ENCODE assay signal across 30 cellular contexts in genomic region chr16:82055728-82056549, GRCh38. TPM values are rescaled to one million over a fixed set of nuclear protein-coding genes. Genes with fewer than 3 reads are reported as not detected.
A peak's percentile ranks its signal among the peaks of the same experiment; 100 is the strongest.
DNase-seq lines count a peak whose midpoint lies in the region; ATAC-seq and TF ChIP-seq lines count a peak whose summit lies in the region.
"Had no signal": no experiment of that assay in that cellular context is flagged by ENCODE, and none has a peak within 500 bp of the region (broad histone marks: within the 10 kb centered on the region; RNA-seq: fewer than 3 reads in every experiment).

No MANE protein-coding gene starts in this region.

- CTCF ChIA-PET in Calu3 (lab: Charles Lee): interaction anchor here (0.6 to 1.3 kb wide), 2 partner anchors 59 to 737 kb away, joined by 3 read pairs; no protein-coding TSS in a partner anchor

- TF ChIP-seq CTCF in Calu3 (IDR thresholded peaks at IDR 0.05; ENCODE audit: unreplicated experiment) (no peak), body of pancreas (IDR thresholded peaks at IDR 0.05) (no peak), nephron progenitor cell (IDR thresholded peaks at IDR 0.05) (no peak), WERI-Rb-1 (IDR thresholded peaks at IDR 0.05; ENCODE audit: low read depth, low read length) (no peak)

- intact Hi-C loops in Calu3 (cut with micrococcal nuclease; ENCODE audit: unreplicated experiment): loop anchor here (2.0 kb wide), 1 partner anchor 51 kb away; no protein-coding TSS in a partner anchor
- intact Hi-C loops in body of pancreas (cut with DNase I): no loop called here

- BruUV-seq in Calu3 (replicated peaks; lab: Mats Ljungman, UMichigan): no TSS peak

- H3K36me3 Mint-ChIP-seq in Calu3 (ENCODE audit: insufficient read depth, unreplicated experiment) (no peaks in the 10 kb centered on the region), nephron progenitor cell (ENCODE audit: low read depth) (no peaks in the 10 kb centered on the region)
- H3K36me3 Mint-ChIP-seq: type B pancreatic cell had no signal

- H3K4me3 Mint-ChIP-seq in Calu3 (ENCODE audit: low read depth, unreplicated experiment) (peak overlapping the region; percentile 41), nephron progenitor cell (no peak overlapping the region)
- H3K4me3 Mint-ChIP-seq: activated CD4-positive, alpha-beta T cell treated with anti-CD3 and anti-CD28 coated beads, Interleukin-2, amount 10 ng/mL, durations not matched to agents 24 days and 14 days; activated naive CD4-positive, alpha-beta T cell treated with anti-CD3 and anti-CD28 coated beads for 36 hours; activated T-cell treated with anti-CD3 and anti-CD28 coated beads, Interleukin-2, amount 50 U/mL, for 72 hours; nephron; T-helper 1 cell treated with Interleukin-12 subunit alpha and Interleukin-12 subunit beta and Interleukin-4 antibody, amounts not matched to agents 30 μg/mL and 1 μg/mL, for 36 hours; type B pancreatic cell had no signal

- H3K9me3 ChIP-seq in body of pancreas: no peaks in the 10 kb centered on the region
- H3K9me3 ChIP-seq in WERI-Rb-1 (ENCODE audit: severe bottlenecking): no peaks in the 10 kb centered on the region
- H3K9me3 ChIP-seq: BE2C, heart right ventricle, sigmoid colon, stomach had no signal

- TF ChIP-seq POLR2A in body of pancreas (IDR thresholded peaks at IDR 0.05): no peak

- H3K27me3 Mint-ChIP-seq in Calu3 (ENCODE audit: unreplicated experiment) (no peaks in the 10 kb centered on the region), nephron progenitor cell (ENCODE audit: low read depth, poor library complexity) (peaks cover 23% of the 10 kb centered on the region)

- H3K4me1 Mint-ChIP-seq in Calu3 (ENCODE audit: low read depth, unreplicated experiment) (peaks cover 42% of the 10 kb centered on the region), nephron progenitor cell (peaks cover 24% of the 10 kb centered on the region)
- H3K4me1 Mint-ChIP-seq: activated CD4-positive, alpha-beta T cell treated with anti-CD3 and anti-CD28 coated beads, Interleukin-2, amount 10 ng/mL, durations not matched to agents 24 days and 14 days; nephron had no signal

- 44 to 49% methylated on average over 8 of the region's 8 CpGs for WGBS in body of pancreas, 2 donors

- no peak for DNase-seq in Calu3
- DNase-seq in body of pancreas: no peak
- peak; percentile 49 for DNase-seq in fibroblast of gingiva (ENCODE audit: low read depth)
- DNase-seq in nephron progenitor cell: no peak
- no peak for DNase-seq in WERI-Rb-1
- no peak for DNase-seq in NCI-H1694 treated with DMSO at 0.1 percent for 48 hours (lab: John Stamatoyannopoulos, UW)
- no peak for DNase-seq in activated T-cell treated with anti-CD3 and anti-CD28 coated beads for 4 hours
- DNase-seq: activated CD4-positive, alpha-beta T cell treated with anti-CD3 and anti-CD28 coated beads, Interleukin-2, amount 10 ng/mL, durations not matched to agents 24 days and 14 days; activated naive CD4-positive, alpha-beta T cell treated with anti-CD3 and anti-CD28 coated beads for 36 hours; activated T-cell treated with anti-CD3 and anti-CD28 coated beads, Interleukin-2, amount 50 U/mL, for 72 hours; amygdala; BE2C; cortex of kidney; heart right ventricle; KG1; left colon; NCI-H146; NCI-H524 treated with DMSO at 0.1 percent for 48 hours; sigmoid colon; stimulated activated CD4-positive, alpha-beta T cell treated with anti-CD3 and anti-CD28 coated beads, Interleukin-15, amount 100 ng/mL, for 24 hours; stomach had no signal

- H3K27ac Mint-ChIP-seq in Calu3 (ENCODE audit: unreplicated experiment) (peak overlapping the region; percentile 62), nephron progenitor cell (peak overlapping the region; percentile 6)
- H3K27ac Mint-ChIP-seq: activated CD4-positive, alpha-beta T cell treated with anti-CD3 and anti-CD28 coated beads, Interleukin-2, amount 10 ng/mL, durations not matched to agents 24 days and 14 days; activated naive CD4-positive, alpha-beta T cell treated with anti-CD3 and anti-CD28 coated beads for 36 hours; activated T-cell treated with anti-CD3 and anti-CD28 coated beads, Interleukin-2, amount 50 U/mL, for 72 hours; nephron; T-helper 1 cell treated with Interleukin-12 subunit alpha and Interleukin-12 subunit beta and Interleukin-4 antibody, amounts not matched to agents 30 μg/mL and 1 μg/mL, for 36 hours; type B pancreatic cell had no signal

- peak overlapping the region in 3 of 4 donors; percentile 33 to 64 (median 46) for H3K27ac ChIP-seq in body of pancreas
- no peak overlapping the region for H3K27ac ChIP-seq in WERI-Rb-1
- H3K27ac ChIP-seq: heart right ventricle, parathyroid adenoma, sigmoid colon, SK-N-MC had no signal

- no peaks in the 10 kb centered on the region for H3K36me3 ChIP-seq in body of pancreas (replicated peaks in 1 of 2; ENCODE audit: insufficient read depth in 1 of 2, low read depth in 2 of 2)
- no peaks in the 10 kb centered on the region for H3K36me3 ChIP-seq in WERI-Rb-1
- H3K36me3 ChIP-seq: BE2C, heart right ventricle, sigmoid colon, stomach had no signal

- H3K9me3 Mint-ChIP-seq in Calu3 (ENCODE audit: low read depth, unreplicated experiment) (no peaks in the 10 kb centered on the region), nephron progenitor cell (no peaks in the 10 kb centered on the region)
- H3K9me3 Mint-ChIP-seq: activated CD4-positive, alpha-beta T cell treated with anti-CD3 and anti-CD28 coated beads, Interleukin-2, amount 10 ng/mL, durations not matched to agents 24 days and 14 days; activated naive CD4-positive, alpha-beta T cell treated with anti-CD3 and anti-CD28 coated beads for 36 hours; nephron; T-helper 1 cell treated with Interleukin-12 subunit alpha and Interleukin-12 subunit beta and Interleukin-4 antibody, amounts not matched to agents 30 μg/mL and 1 μg/mL, for 36 hours had no signal

- H3K4me3 ChIP-seq in body of pancreas (no peak overlapping the region), WERI-Rb-1 (ENCODE audit: low read depth, low read length) (no peak overlapping the region)
- H3K4me3 ChIP-seq: heart right ventricle, sigmoid colon, SK-N-MC, stomach had no signal

- ATAC-seq in body of pancreas: peak; percentile 60
- no peak for ATAC-seq in GM19452 (IDR thresholded peaks at IDR 0.05; ENCODE audit: unreplicated experiment)
- ATAC-seq: activated T-cell treated with anti-CD3 and anti-CD28 coated beads, Interleukin-2, amount 50 U/mL, for 72 hours; heart right ventricle; left colon had no signal

- H3K27me3 ChIP-seq in body of pancreas (no peaks in the 10 kb centered on the region), WERI-Rb-1 (ENCODE audit: insufficient read depth, low read depth, severe bottlenecking) (no peaks in the 10 kb centered on the region)
- H3K27me3 ChIP-seq: BE2C, sigmoid colon, stomach had no signal

- H3K4me1 ChIP-seq in body of pancreas: peaks cover 42% of the 10 kb centered on the region
- H3K4me1 ChIP-seq: BE2C, parathyroid adenoma, sigmoid colon had no signal

RNA-seq across cellular contexts. Expression of gene HSD17B2, which starts 20.9 kb away (rescaled TPM):
- 16.2 and 16.9 TPM in 2 replicates for total RNA-seq in Calu3 (2022)
- 10 to 100 TPM; 12.2 to 24.1 TPM for total RNA-seq in body of pancreas
- total RNA-seq: activated CD4-positive, alpha-beta T cell treated with anti-CD3 and anti-CD28 coated beads, Interleukin-2, amount 10 ng/mL, durations not matched to agents 24 days and 14 days; activated naive CD4-positive, alpha-beta T cell treated with anti-CD3 and anti-CD28 coated beads for 36 hours; activated T-cell treated with anti-CD3 and anti-CD28 coated beads, Interleukin-2, amount 50 U/mL, for 72 hours; cardiac septum; H1; heart right ventricle; mononuclear cell; sigmoid colon had no signal

RNA-seq across cellular contexts. Expression of gene SDR42E1, which starts 44.7 kb away (rescaled TPM):
- 33.0 and 34.3 TPM in 2 replicates for total RNA-seq in Calu3 (2022)
- 1 to 10 TPM; 2.6 to 3.4 TPM for total RNA-seq in body of pancreas
- total RNA-seq: H1 had no signal
